In genomic region chr2:8849322-8849721, GRCh38 we compare ENCODE assay signal across 18 cellular contexts. TPM values are rescaled to one million over a fixed set of nuclear protein-coding genes. Genes with fewer than 3 reads are reported as not detected.
A peak's percentile ranks its signal among the peaks of the same experiment; 100 is the strongest.
DNase-seq lines count a peak whose midpoint lies in the region; ATAC-seq and TF ChIP-seq lines count a peak whose summit lies in the region.
"Had no signal": no experiment of that assay in that cellular context is flagged by ENCODE, and none has a peak within 500 bp of the region (broad histone marks: within the 10 kb centered on the region; RNA-seq: fewer than 3 reads in every experiment).

No MANE protein-coding gene starts in this region.

- H3K36me3 ChIP-seq in DND-41 (ENCODE audit: insufficient read depth, low read length) (no peaks in the 10 kb centered on the region), MG63 (no peaks in the 10 kb centered on the region; the same call in 1 of the 2 replicates)

- H3K4me1 ChIP-seq in DND-41 (ENCODE audit: insufficient read depth, low read length), result peaks cover 7% of the 10 kb centered on the region; the same call in 1 of the 2 replicates

- intact Hi-C loops in activated CD8-positive, alpha-beta T cell treated with anti-CD3 and anti-CD28 coated beads for 36 hours (cut with micrococcal nuclease), result no loop called here
- intact Hi-C loops in Right ventricle myocardium inferior (cut with DNase I), result no loop called here

- H3K4me3 ChIP-seq in DND-41 (ENCODE audit: low read depth in 1 of 2, low read length in 2 of 2) (no peak overlapping the region), MG63 (no peak overlapping the region), epithelial cell of esophagus (ENCODE audit: low read length) (no peak overlapping the region)

- H3K27ac Mint-ChIP-seq in activated CD8-positive, alpha-beta T cell treated with anti-CD3 and anti-CD28 coated beads for 36 hours, result no peak overlapping the region
- H3K27ac Mint-ChIP-seq: activated CD4-positive, alpha-beta memory T cell treated with anti-CD3 and anti-CD28 coated beads for 36 hours; activated naive CD8-positive, alpha-beta T cell treated with anti-CD3 and anti-CD28 coated beads for 36 hours had no signal

- no peaks in the 10 kb centered on the region for H4K20me1 ChIP-seq in DND-41 (ENCODE audit: insufficient read depth, low read length)

- no peak overlapping the region for H3K4me2 ChIP-seq in DND-41 (ENCODE audit: insufficient read depth, low read length)

- no peaks in the 10 kb centered on the region for H3K27me3 ChIP-seq in DND-41 (ENCODE audit: insufficient read depth, low read length, poor library complexity)
- H3K27me3 ChIP-seq in MG63, result no peaks in the 10 kb centered on the region

- H3K79me2 ChIP-seq in DND-41 (ENCODE audit: insufficient read depth, low read length), result no peaks in the 10 kb centered on the region

- H2AFZ ChIP-seq in DND-41 (ENCODE audit: low read depth, low read length), result no peak overlapping the region

- H3K36me3 Mint-ChIP-seq in activated CD8-positive, alpha-beta T cell treated with anti-CD3 and anti-CD28 coated beads for 36 hours (ENCODE audit: low read depth), result no peaks in the 10 kb centered on the region
- H3K36me3 Mint-ChIP-seq: activated CD4-positive, alpha-beta memory T cell treated with anti-CD3 and anti-CD28 coated beads for 36 hours; activated naive CD8-positive, alpha-beta T cell treated with anti-CD3 and anti-CD28 coated beads for 36 hours had no signal

- H3K9me3 ChIP-seq in DND-41 (ENCODE audit: insufficient read depth, low read length, severe bottlenecking) (no peaks in the 10 kb centered on the region), MG63 (no peaks in the 10 kb centered on the region)

- peak; percentile 34 for DNase-seq in DND-41
- DNase-seq in MG63, result peak; percentile 45
- peak; percentile 78 for DNase-seq in epithelial cell of esophagus (ENCODE audit: low read depth)
- DNase-seq in myocyte (ENCODE audit: low read depth), result peak; percentile 37
- DNase-seq in activated CD8-positive, alpha-beta T cell treated with anti-CD3 and anti-CD28 coated beads for 36 hours, result no peak
- DNase-seq in Right ventricle myocardium inferior (ENCODE audit: missing footprints), result no peak
- DNase-seq in NCI-H1436 treated with DMSO at 0.1 percent for 48 hours (lab: John Stamatoyannopoulos, UW), result no peak
- DNase-seq: activated CD4-positive, alpha-beta memory T cell treated with anti-CD3 and anti-CD28 coated beads for 36 hours; activated naive CD8-positive, alpha-beta T cell treated with anti-CD3 and anti-CD28 coated beads for 36 hours; activated T-cell treated with anti-CD3 and anti-CD28 coated beads, Interleukin-2, amount 50 U/mL, for 4 hours; central memory CD4-positive, alpha-beta T cell; DMS153; islet precursor cell; NCI-H1092; NCI-H774 had no signal

- ATAC-seq in DND-41 (ENCODE audit: insufficient read depth, low read depth), result peak; percentile 77
- ATAC-seq in activated CD8-positive, alpha-beta T cell treated with anti-CD3 and anti-CD28 coated beads for 36 hours, result no peak
- ATAC-seq in Right ventricle myocardium inferior, result no peak
- no peak for ATAC-seq in GM21528 (IDR thresholded peaks at IDR 0.05; ENCODE audit: low FRiP score, unreplicated experiment)
- ATAC-seq: activated T-cell treated with anti-CD3 and anti-CD28 coated beads, Interleukin-2, amount 50 U/mL, for 4 hours; HepG2 had no signal

- H3K4me1 Mint-ChIP-seq in activated CD8-positive, alpha-beta T cell treated with anti-CD3 and anti-CD28 coated beads for 36 hours (ENCODE audit: low read depth), result peaks cover 2% of the 10 kb centered on the region

- no peak overlapping the region for H3K27ac ChIP-seq in DND-41 (ENCODE audit: low read length)

- peaks cover 20% of the 10 kb centered on the region for H3K27me3 Mint-ChIP-seq in activated CD8-positive, alpha-beta T cell treated with anti-CD3 and anti-CD28 coated beads for 36 hours

- H3K9ac ChIP-seq in DND-41 (ENCODE audit: low read depth, low read length), result no peak overlapping the region

- CTCF ChIA-PET in activated CD8-positive, alpha-beta T cell treated with anti-CD3 and anti-CD28 coated beads for 36 hours (lab: Charles Lee), result no interaction called here

- H3K4me3 Mint-ChIP-seq in activated CD8-positive, alpha-beta T cell treated with anti-CD3 and anti-CD28 coated beads for 36 hours, result no peak overlapping the region
- H3K4me3 Mint-ChIP-seq: activated CD4-positive, alpha-beta memory T cell treated with anti-CD3 and anti-CD28 coated beads for 36 hours; activated naive CD8-positive, alpha-beta T cell treated with anti-CD3 and anti-CD28 coated beads for 36 hours; activated T-cell treated with anti-CD3 and anti-CD28 coated beads, Interleukin-2, amount 50 U/mL, for 4 hours; neural crest cell had no signal

- TF ChIP-seq CTCF in DND-41 (IDR thresholded peaks at IDR 0.05; ENCODE audit: borderline replicate concordance, extremely low read depth, low read length, poor library complexity, severe bottlenecking), result no peak
- TF ChIP-seq CTCF in epithelial cell of esophagus (IDR thresholded peaks at IDR 0.05; ENCODE audit: insufficient read depth, low read depth, low read length, missing control alignments), result no peak
- no peak for TF ChIP-seq CTCF in activated CD8-positive, alpha-beta T cell treated with anti-CD3 and anti-CD28 coated beads for 36 hours (IDR thresholded peaks at IDR 0.05)

- POLR2A ChIA-PET in activated CD8-positive, alpha-beta T cell treated with anti-CD3 and anti-CD28 coated beads for 36 hours (lab: Charles Lee), result interaction anchor here (0.7 to 1.2 kb wide), 2 partner anchors 13 to 1600 kb away, joined by 3 to 4 read pairs; no protein-coding TSS in a partner anchor

- no peaks in the 10 kb centered on the region for H3K9me3 Mint-ChIP-seq in activated CD8-positive, alpha-beta T cell treated with anti-CD3 and anti-CD28 coated beads for 36 hours
- H3K9me3 Mint-ChIP-seq: activated CD4-positive, alpha-beta memory T cell treated with anti-CD3 and anti-CD28 coated beads for 36 hours; activated naive CD8-positive, alpha-beta T cell treated with anti-CD3 and anti-CD28 coated beads for 36 hours; activated T-cell treated with anti-CD3 and anti-CD28 coated beads, Interleukin-2, amount 50 U/mL, for 4 hours; neural crest cell had no signal

RNA-seq across cellular contexts. Expression of gene KIDINS220, which starts 11.9 kb away (rescaled TPM):
- total RNA-seq in MG63 (2014; rRNA removed; shearing (Covaris generic); ENCODE audit: low replicate concordance), result 12.2 and 16.9 TPM in 2 replicates
- total RNA-seq in myocyte (49.9 and 62.0 TPM in 2 replicates), Right ventricle myocardium inferior (49.0 TPM)
- polyA plus RNA-seq in myocyte (2012), result 23.9 TPM
- total RNA-seq in activated CD8-positive, alpha-beta T cell treated with anti-CD3 and anti-CD28 coated beads for 36 hours, result 10 to 100 TPM; 20.8 to 20.9 TPM

Comparison
In these comparisons a context has a peak if more than half of its experiments do, and no peak if none do; other contexts are left out.
1. DNase-seq: peak in DND-41 (single experiment), MG63 (single experiment), epithelial cell of esophagus (single experiment) and myocyte (single experiment); none in activated CD8-positive, alpha-beta T cell treated with anti-CD3 and anti-CD28 coated beads for 36 hours (single experiment), Right ventricle myocardium inferior (single experiment) and NCI-H1436 treated with DMSO at 0.1 percent for 48 hours (single experiment).